11 cellular contexts compared by ENCODE assay signal in genomic region chr1:11280719-11281376, GRCh38. TPM values are rescaled to one million over a fixed set of nuclear protein-coding genes. Genes with fewer than 3 reads are reported as not detected.
DNase-seq lines count a peak whose midpoint lies in the region; ATAC-seq lines count a peak whose summit lies in the region.
"Had no signal": no experiment of that assay in that cellular context is flagged by ENCODE, and none has a peak within 500 bp of the region (broad histone marks: within the 10 kb centered on the region; RNA-seq: fewer than 3 reads in every experiment).

No MANE protein-coding gene starts in this region.

- no peaks in the 10 kb centered on the region for H3K9me3 ChIP-seq in KOPT-K1 (ENCODE audit: insufficient read depth, low read length, poor library complexity, severe bottlenecking)

- no peak for DNase-seq in activated CD8-positive, alpha-beta memory T cell treated with anti-CD3 and anti-CD28 coated beads, Interleukin-2, amount 10 ng/mL, durations not matched to agents 7 days and 5 days
- DNase-seq in activated CD8-positive, alpha-beta memory T cell treated with anti-CD3 and anti-CD28 coated beads for 24 hours, result no peak
- peak; percentile 27 for DNase-seq in stimulated activated naive B cell treated with anti-CD40 and anti-IgM and Interleukin-4, amounts not matched to agents 10 μg/mL and 1 μg/mL and 100 μg/mL, for 72 hours
- DNase-seq in NCI-H524 (lab: John Stamatoyannopoulos, UW), result no peak
- no peak for DNase-seq in HUDEP-2 (lab: John Stamatoyannopoulos, UW; ENCODE audit: unreplicated experiment in 76 of 76)
- DNase-seq: HCEC 1CT; KG1; stimulated activated CD4-positive, alpha-beta T cell treated with anti-CD3 and anti-CD28 coated beads, Interleukin-1b, Interleukin-23, amount 100 ng/mL, for 48 hours had no signal

- CTCF ChIA-PET in activated CD8-positive, alpha-beta memory T cell treated with anti-CD3 and anti-CD28 coated beads, Interleukin-2, amount 10 ng/mL, durations not matched to agents 7 days and 5 days (lab: Charles Lee), result interaction anchor here (1.1 to 1.8 kb wide), 3 partner anchors 18 to 40 kb away, joined by 3 to 4 read pairs (median 3); partner anchors contain the start of gene MTOR

- no peaks in the 10 kb centered on the region for H3K9me3 Mint-ChIP-seq in activated CD8-positive, alpha-beta memory T cell treated with anti-CD3 and anti-CD28 coated beads, Interleukin-2, amount 10 ng/mL, durations not matched to agents 7 days and 5 days (ENCODE audit: low read depth)
- H3K9me3 Mint-ChIP-seq in stimulated activated naive B cell treated with anti-CD40 and anti-IgM and Interleukin-4, amounts not matched to agents 10 μg/mL and 1 μg/mL and 100 μg/mL, for 72 hours, result peaks cover 0 to 4% of the 10 kb centered on the region in 2 donors

- no peaks in the 10 kb centered on the region for H3K27me3 Mint-ChIP-seq in activated CD8-positive, alpha-beta memory T cell treated with anti-CD3 and anti-CD28 coated beads, Interleukin-2, amount 10 ng/mL, durations not matched to agents 7 days and 5 days
- H3K27me3 Mint-ChIP-seq in stimulated activated naive B cell treated with anti-CD40 and anti-IgM and Interleukin-4, amounts not matched to agents 10 μg/mL and 1 μg/mL and 100 μg/mL, for 72 hours, result no peaks in the 10 kb centered on the region

- H3K36me3 Mint-ChIP-seq in activated CD8-positive, alpha-beta memory T cell treated with anti-CD3 and anti-CD28 coated beads, Interleukin-2, amount 10 ng/mL, durations not matched to agents 7 days and 5 days, result peaks cover 39% of the 10 kb centered on the region
- peaks cover 46 to 66% of the 10 kb centered on the region in 2 donors for H3K36me3 Mint-ChIP-seq in stimulated activated naive B cell treated with anti-CD40 and anti-IgM and Interleukin-4, amounts not matched to agents 10 μg/mL and 1 μg/mL and 100 μg/mL, for 72 hours

- peak overlapping the region; percentile 67 for H3K27ac ChIP-seq in KOPT-K1 (ENCODE audit: low read depth, low read length, poor library complexity, severe bottlenecking)
- peak overlapping the region; percentile 20 for H3K27ac ChIP-seq in cingulate gyrus (ENCODE audit: low read depth, low read length)

- H3K4me3 Mint-ChIP-seq in activated CD8-positive, alpha-beta memory T cell treated with anti-CD3 and anti-CD28 coated beads, Interleukin-2, amount 10 ng/mL, durations not matched to agents 7 days and 5 days, result peak overlapping the region; percentile 0
- peak overlapping the region; percentile 65 to 68 for H3K4me3 Mint-ChIP-seq in stimulated activated naive B cell treated with anti-CD40 and anti-IgM and Interleukin-4, amounts not matched to agents 10 μg/mL and 1 μg/mL and 100 μg/mL, for 72 hours

- peaks cover 68% of the 10 kb centered on the region for H3K4me1 Mint-ChIP-seq in activated CD8-positive, alpha-beta memory T cell treated with anti-CD3 and anti-CD28 coated beads, Interleukin-2, amount 10 ng/mL, durations not matched to agents 7 days and 5 days
- H3K4me1 Mint-ChIP-seq in stimulated activated naive B cell treated with anti-CD40 and anti-IgM and Interleukin-4, amounts not matched to agents 10 μg/mL and 1 μg/mL and 100 μg/mL, for 72 hours, result peaks cover 54 to 91% of the 10 kb centered on the region in 2 donors

- peak; percentile 57 for ATAC-seq in activated CD8-positive, alpha-beta memory T cell treated with anti-CD3 and anti-CD28 coated beads, Interleukin-2, amount 10 ng/mL, durations not matched to agents 7 days and 5 days
- peak; percentile 95 to 98 for ATAC-seq in stimulated activated naive B cell treated with anti-CD40 and anti-IgM and Interleukin-4, amounts not matched to agents 10 μg/mL and 1 μg/mL and 100 μg/mL, for 72 hours (replicated peaks)
- no peak for ATAC-seq in HG03457 (IDR thresholded peaks at IDR 0.05; ENCODE audit: unreplicated experiment)

- peaks cover 79% of the 10 kb centered on the region for H3K36me3 ChIP-seq in KOPT-K1 (ENCODE audit: insufficient read depth, low read length)

- H3K27ac Mint-ChIP-seq in activated CD8-positive, alpha-beta memory T cell treated with anti-CD3 and anti-CD28 coated beads, Interleukin-2, amount 10 ng/mL, durations not matched to agents 7 days and 5 days, result peak overlapping the region; percentile 80
- peak overlapping the region; percentile 94 for H3K27ac Mint-ChIP-seq in stimulated activated naive B cell treated with anti-CD40 and anti-IgM and Interleukin-4, amounts not matched to agents 10 μg/mL and 1 μg/mL and 100 μg/mL, for 72 hours

RNA-seq across cellular contexts. Expression of gene UBIAD1, which starts 7.8 kb away (rescaled TPM):
- 10 to 100 TPM; 21.9 to 25.9 TPM for total RNA-seq in activated CD8-positive, alpha-beta memory T cell treated with anti-CD3 and anti-CD28 coated beads, Interleukin-2, amount 10 ng/mL, durations not matched to agents 7 days and 5 days

RNA-seq across cellular contexts. Expression of gene MTOR, which starts 18.5 kb away (rescaled TPM):
- 10 to 100 TPM; 50.1 to 52.0 TPM for total RNA-seq in activated CD8-positive, alpha-beta memory T cell treated with anti-CD3 and anti-CD28 coated beads, Interleukin-2, amount 10 ng/mL, durations not matched to agents 7 days and 5 days
